ENCODE assay signal across 11 cellular contexts in the genomic region with DNA sequence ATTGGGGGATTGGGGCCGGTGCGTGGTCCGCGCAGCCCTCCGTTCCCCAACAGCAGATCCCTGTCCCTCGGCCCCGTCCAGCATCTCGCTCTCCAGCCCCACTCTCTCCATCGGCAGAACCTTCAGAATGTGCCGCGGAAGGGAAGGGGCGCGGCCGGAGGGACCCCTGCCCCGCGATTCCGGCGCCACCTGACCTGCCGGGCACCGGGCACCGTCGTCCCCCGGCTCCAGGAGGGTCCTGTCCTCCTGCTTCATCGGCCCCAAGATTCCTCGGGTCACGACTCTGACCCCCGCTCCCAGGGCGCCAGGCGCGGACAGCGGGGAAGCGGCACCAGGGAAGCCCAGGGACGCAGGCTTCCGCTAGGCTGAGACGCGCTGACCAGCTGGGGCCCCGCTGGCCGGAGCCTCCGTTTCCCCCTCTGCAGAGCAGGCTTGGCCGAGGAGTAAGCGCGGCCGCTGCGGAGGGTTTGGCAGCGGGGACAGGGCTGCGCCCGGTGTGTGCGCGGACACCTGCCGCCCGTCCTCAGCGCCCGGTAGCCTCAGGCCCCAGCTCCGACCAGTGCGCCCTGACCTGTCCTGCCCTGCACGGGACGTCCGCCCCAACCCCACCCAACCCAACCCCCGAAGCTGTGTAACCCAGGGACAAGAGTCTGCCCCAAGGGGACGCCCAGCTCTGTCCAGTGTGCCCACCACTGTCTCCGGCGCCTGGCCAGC. TPM values are rescaled to one million over a fixed set of nuclear protein-coding genes. Genes with fewer than 3 reads are reported as not detected.
DNase-seq lines count a peak whose midpoint lies in the region; ATAC-seq and TF ChIP-seq lines count a peak whose summit lies in the region.
"Had no signal": no experiment of that assay in that cellular context is flagged by ENCODE, and none has a peak within 500 bp of the region (broad histone marks: within the 10 kb centered on the region; RNA-seq: fewer than 3 reads in every experiment).

No MANE protein-coding gene starts in this region.

- H3K27ac ChIP-seq in left ventricle myocardium inferior (replicated peaks): no peak overlapping the region
- no peak overlapping the region for H3K27ac ChIP-seq in parathyroid adenoma
- H3K27ac ChIP-seq: prostate gland had no signal

- no peak overlapping the region for H3K4me3 Mint-ChIP-seq in nephron progenitor cell
- H3K4me3 Mint-ChIP-seq: CD4-positive, alpha-beta T cell had no signal

- peak; percentile 65 for ATAC-seq in SK-N-SH treated with all-trans-retinoic acid at 6 μM for 48 hours

- H3K36me3 ChIP-seq in BJ (ENCODE audit: control insufficient read depth, insufficient read depth, low read length) (no peaks in the 10 kb centered on the region; the same call in 1 of the 2 replicates), left ventricle myocardium inferior (no peaks in the 10 kb centered on the region), parathyroid adenoma (ENCODE audit: control insufficient read depth, insufficient read depth, low read length) (no peaks in the 10 kb centered on the region)
- H3K36me3 ChIP-seq: prostate gland had no signal

- H3K9me3 Mint-ChIP-seq in nephron progenitor cell: peaks cover 3% of the 10 kb centered on the region
- H3K9me3 Mint-ChIP-seq: CD4-positive, alpha-beta T cell; T-cell had no signal

- no peak overlapping the region for H3K4me2 ChIP-seq in parathyroid adenoma (ENCODE audit: low read length)

- peaks cover 17% of the 10 kb centered on the region for H3K4me1 Mint-ChIP-seq in nephron progenitor cell

- TF ChIP-seq CTCF in BJ (IDR thresholded peaks at IDR 0.05; ENCODE audit: insufficient read depth, low read depth, low read length): no peak
- no peak for TF ChIP-seq CTCF in left ventricle myocardium inferior (IDR thresholded peaks at IDR 0.05; ENCODE audit: borderline replicate concordance)
- TF ChIP-seq CTCF in parathyroid adenoma (IDR thresholded peaks at IDR 0.05): no peak
- TF ChIP-seq CTCF in nephron progenitor cell (IDR thresholded peaks at IDR 0.05): no peak

- H3K9me3 ChIP-seq in left ventricle myocardium inferior (replicated peaks) (no peaks in the 10 kb centered on the region), parathyroid adenoma (ENCODE audit: control insufficient read depth, low read length) (no peaks in the 10 kb centered on the region)
- H3K9me3 ChIP-seq: prostate gland had no signal

- intact Hi-C loops in left ventricle myocardium inferior (cut with micrococcal nuclease): no loop called here

- no peaks in the 10 kb centered on the region for H3K36me3 Mint-ChIP-seq in nephron progenitor cell (ENCODE audit: low read depth)
- H3K36me3 Mint-ChIP-seq: T-cell had no signal

- peak overlapping the region; percentile 46 for H2AFZ ChIP-seq in parathyroid adenoma

- H3K4me3 ChIP-seq in BJ (ENCODE audit: low read depth, low read length) (peak overlapping the region; percentile 37), left ventricle myocardium inferior (peak overlapping the region; percentile 61), parathyroid adenoma (ENCODE audit: low read depth, low read length) (peak overlapping the region; percentile 5)

- H3K27me3 Mint-ChIP-seq in nephron progenitor cell (ENCODE audit: low read depth, poor library complexity): peaks cover 36% of the 10 kb centered on the region

- CTCF ChIA-PET in BJ (lab: Yijun Ruan, JAX): no interaction called here

- no peak overlapping the region for H3K27ac Mint-ChIP-seq in nephron progenitor cell
- H3K27ac Mint-ChIP-seq: CD4-positive, alpha-beta T cell; T-cell had no signal

- H3K27me3 ChIP-seq in BJ (ENCODE audit: control insufficient read depth, insufficient read depth, low read length): no peaks in the 10 kb centered on the region
- H3K27me3 ChIP-seq in left ventricle myocardium inferior (ENCODE audit: low read depth): peaks cover 37% of the 10 kb centered on the region
- no peaks in the 10 kb centered on the region for H3K27me3 ChIP-seq in parathyroid adenoma (ENCODE audit: control insufficient read depth, insufficient read depth, low read length)

- no peaks in the 10 kb centered on the region for H3K79me2 ChIP-seq in parathyroid adenoma

- POLR2A ChIA-PET in BJ (lab: Charles Lee): no interaction called here

- H3K4me1 ChIP-seq in left ventricle myocardium inferior (peaks cover 35% of the 10 kb centered on the region), parathyroid adenoma (peaks cover 3% of the 10 kb centered on the region)

- H3K9ac ChIP-seq in parathyroid adenoma: no peak overlapping the region

- DNase-seq in BJ (ENCODE audit: low read depth) (no peak), left ventricle myocardium inferior (no peak), middle frontal gyrus (ENCODE audit: extremely low spot score, low spot score) (no peak), nephron progenitor cell (no peak), NOMO-1 (lab: John Stamatoyannopoulos, UW; ENCODE audit: unreplicated experiment in 2 of 2) (no peak), NCI-H1694 treated with DMSO at 0.1 percent for 48 hours (lab: John Stamatoyannopoulos, UW) (no peak)

TF ChIP-seq in SK-N-SH treated with all-trans-retinoic acid at 6 μM for 48 hours, 23 proteins besides CTCF, POLR2A, EP300 and RAD21:
- no peak for TF ChIP-seq TCF4 (CRISPR knock-in tag; IDR thresholded peaks at IDR 0.05; ENCODE audit: borderline replicate concordance)
- no peak for TF ChIP-seq OSR1 (CRISPR knock-in tag; IDR thresholded peaks at IDR 0.05)
- no peak for TF ChIP-seq ARNTL (CRISPR knock-in tag; IDR thresholded peaks at IDR 0.05; ENCODE audit: borderline replicate concordance, low read depth)
- TF ChIP-seq BACH2 (CRISPR knock-in tag; IDR thresholded peaks at IDR 0.05; ENCODE audit: borderline replicate concordance): no peak
- no peak for TF ChIP-seq RARB (CRISPR knock-in tag; IDR thresholded peaks at IDR 0.05)
- no peak for TF ChIP-seq CSDC2 (CRISPR knock-in tag; IDR thresholded peaks at IDR 0.05)
TF ChIP-seq in SK-N-SH treated with all-trans-retinoic acid at 6 μM for 48 hours: peak in this region for 0.

RNA-seq across cellular contexts. Expression of a gene that starts 16.8 kb away (rescaled TPM):
- 29.4 and 42.9 TPM in 2 replicates for polyA plus RNA-seq in BJ (2011; rRNA removed)
- 19.3 and 22.8 TPM in 2 replicates for polyA minus RNA-seq in BJ (2011; rRNA and poly(A)+ RNA removed)
- 2.4 TPM for total RNA-seq in left ventricle myocardium inferior
- total RNA-seq: CD4-positive, alpha-beta T cell had no signal

RNA-seq across cellular contexts. Expression of a gene that starts 33.3 kb away (rescaled TPM):
- polyA plus RNA-seq in BJ (2011; rRNA removed): 232 and 386 TPM in 2 replicates
- polyA minus RNA-seq in BJ (2011; rRNA and poly(A)+ RNA removed): 160 and 245 TPM in 2 replicates
- 89.1 TPM for total RNA-seq in left ventricle myocardium inferior

Comparison
In these comparisons a context has a peak if more than half of its experiments do, and no peak if none do; other contexts are left out.
1. H3K4me3 ChIP-seq: peak in every context shown above with its lines; median percentile 61 in left ventricle myocardium inferior; 37 in BJ; 5 in parathyroid adenoma.